ENCODE assay signal across 11 cellular contexts in genomic region chr3:125202197-125202596, GRCh38. TPM values are rescaled to one million over a fixed set of nuclear protein-coding genes. Genes with fewer than 3 reads are reported as not detected.
DNase-seq lines count a peak whose midpoint lies in the region; ATAC-seq and TF ChIP-seq lines count a peak whose summit lies in the region.
"Had no signal": no experiment of that assay in that cellular context is flagged by ENCODE, and none has a peak within 500 bp of the region (broad histone marks: within the 10 kb centered on the region; RNA-seq: fewer than 3 reads in every experiment).

No MANE protein-coding gene starts in this region.

- CTCF ChIA-PET in activated naive CD4-positive, alpha-beta T cell treated with anti-CD3 and anti-CD28 coated beads, Interleukin-2, amount 10 ng/mL, durations not matched to agents 7 days and 5 days (lab: Charles Lee), result interaction anchor here (0.5 to 2.3 kb wide), 7 partner anchors 19 to 441 kb away, joined by 3 to 23 read pairs (median 7); no protein-coding TSS in a partner anchor
- CTCF ChIA-PET in mammary epithelial cell (lab: Charles Lee; ENCODE audit: low non-redundant PET), result no interaction called here

- in situ Hi-C loops in mammary epithelial cell (cut with MboI; ENCODE audit: low sequenced_read_pairs in 2 of 2), result no loop called here

- H3K9me3 Mint-ChIP-seq in activated naive CD4-positive, alpha-beta T cell treated with anti-CD3 and anti-CD28 coated beads, Interleukin-2, amount 10 ng/mL, durations not matched to agents 7 days and 5 days, result no peaks in the 10 kb centered on the region

- H3K79me2 ChIP-seq in mammary epithelial cell (ENCODE audit: insufficient read depth, low read length), result no peaks in the 10 kb centered on the region

- WGBS in mammary epithelial cell (ENCODE audit: low coverage, missing lambda C conversion rate), result 94% methylated on average over 4 of the region's 4 CpGs

- no peak overlapping the region for H3K9ac ChIP-seq in mammary epithelial cell (ENCODE audit: insufficient read depth, low read length)

- no peaks in the 10 kb centered on the region for H3K27me3 ChIP-seq in mammary epithelial cell (ENCODE audit: insufficient read depth, low read length)
- H3K27me3 ChIP-seq in upper lobe of right lung, result no peaks in the 10 kb centered on the region

- BruUV-seq in mammary epithelial cell (replicated peaks; lab: Mats Ljungman, UMichigan), result no TSS peak

- peak; percentile 33 for ATAC-seq in upper lobe of right lung

- no peaks in the 10 kb centered on the region for H4K20me1 ChIP-seq in mammary epithelial cell (ENCODE audit: insufficient read depth, low read length)

- H3K4me2 ChIP-seq in mammary epithelial cell (ENCODE audit: insufficient read depth, low read depth, low read length), result no peak overlapping the region

- dilution Hi-C loops in mammary epithelial cell (cut with HindIII; ENCODE audit: low sequenced_read_pairs), result no loop called here

- H3K9me3 ChIP-seq in mammary epithelial cell (replicated peaks; ENCODE audit: insufficient read depth, low read length) (no peaks in the 10 kb centered on the region), upper lobe of right lung (no peaks in the 10 kb centered on the region)
- H3K9me3 ChIP-seq: Caco-2 had no signal

- H3K27me3 Mint-ChIP-seq in activated naive CD4-positive, alpha-beta T cell treated with anti-CD3 and anti-CD28 coated beads, Interleukin-2, amount 10 ng/mL, durations not matched to agents 7 days and 5 days, result peaks cover 26% of the 10 kb centered on the region

- H3K4me3 ChIP-seq in mammary epithelial cell (replicated peaks in 1 of 3; ENCODE audit: insufficient read depth in 1 of 3, low read depth in 2 of 3, low read length in 3 of 3) (no peak overlapping the region), upper lobe of right lung (no peak overlapping the region)

- no peaks in the 10 kb centered on the region for H3K4me1 Mint-ChIP-seq in activated naive CD4-positive, alpha-beta T cell treated with anti-CD3 and anti-CD28 coated beads, Interleukin-2, amount 10 ng/mL, durations not matched to agents 7 days and 5 days

- H3K4me1 ChIP-seq in mammary epithelial cell (ENCODE audit: insufficient read depth, low read length), result no peaks in the 10 kb centered on the region
- H3K4me1 ChIP-seq in upper lobe of right lung, result no peaks in the 10 kb centered on the region
- H3K4me1 ChIP-seq: Caco-2 had no signal

- no peaks in the 10 kb centered on the region for H3K36me3 Mint-ChIP-seq in activated naive CD4-positive, alpha-beta T cell treated with anti-CD3 and anti-CD28 coated beads, Interleukin-2, amount 10 ng/mL, durations not matched to agents 7 days and 5 days

- H3K36me3 ChIP-seq in mammary epithelial cell (ENCODE audit: insufficient read depth, low read length), result no peaks in the 10 kb centered on the region
- H3K36me3 ChIP-seq in upper lobe of right lung, result no peaks in the 10 kb centered on the region

- H3K27ac ChIP-seq in mammary epithelial cell (ENCODE audit: insufficient read depth, low read depth, low read length) (no peak overlapping the region), upper lobe of right lung (no peak overlapping the region)

- H3K4me3 Mint-ChIP-seq in activated naive CD4-positive, alpha-beta T cell treated with anti-CD3 and anti-CD28 coated beads, Interleukin-2, amount 10 ng/mL, durations not matched to agents 7 days and 5 days, result no peak overlapping the region

- peak; percentile 52 for DNase-seq in activated naive CD4-positive, alpha-beta T cell treated with anti-CD3 and anti-CD28 coated beads, Interleukin-2, amount 10 ng/mL, durations not matched to agents 7 days and 5 days
- DNase-seq in activated naive CD4-positive, alpha-beta T cell treated with Interleukin-2 at 50 U/mL for 16 hours, result no peak
- DNase-seq in NAMALWA (ENCODE audit: low spot score) (peak; percentile 55), mammary epithelial cell (no peak), upper lobe of right lung (no peak), pons (ENCODE audit: low spot score) (no peak), AG20443 (ENCODE audit: low spot score) (no peak)
- DNase-seq in stimulated activated CD4-positive, alpha-beta T cell treated with anti-CD3 and anti-CD28 coated beads, Interleukin-2, amount 100 ng/mL, for 24 hours, result no peak
- DNase-seq: Caco-2; central memory CD4-positive, alpha-beta T cell; NCI-H2107 had no signal

- no peak overlapping the region for H2AFZ ChIP-seq in mammary epithelial cell (ENCODE audit: low read depth, low read length)

- H3K27ac Mint-ChIP-seq in activated naive CD4-positive, alpha-beta T cell treated with anti-CD3 and anti-CD28 coated beads, Interleukin-2, amount 10 ng/mL, durations not matched to agents 7 days and 5 days, result no peak overlapping the region

- TF ChIP-seq CTCF in mammary epithelial cell (conservative IDR thresholded peaks at IDR 0.05 in 1 of 2, IDR thresholded peaks at IDR 0.05 in 1 of 2; ENCODE audit: extremely low read depth in 1 of 2, insufficient read depth in 1 of 2, low read depth in 1 of 2, low read length in 2 of 2), result peak; percentile 37 to 42
- TF ChIP-seq CTCF in upper lobe of right lung (IDR thresholded peaks at IDR 0.05), result peak; percentile 8

- intact Hi-C loops in mammary epithelial cell (cut with micrococcal nuclease) (loop anchor here (1.0 to 10.0 kb wide), 3 partner anchors 207 to 383 kb away; no protein-coding TSS in a partner anchor), upper lobe of right lung (cut with DNase I) (no loop called here)

RNA-seq across cellular contexts. Expression of gene SLC12A8, which starts 10.4 kb away (rescaled TPM):
- total RNA-seq in mammary epithelial cell, result 10 to 100 TPM; 12.5 to 24.8 TPM
- 7.5 TPM for polyA plus RNA-seq in mammary epithelial cell
- 10.9 TPM for polyA minus RNA-seq in mammary epithelial cell
- 11.8 TPM for total RNA-seq in upper lobe of right lung

Comparison
In these comparisons a context has a peak if more than half of its experiments do, and no peak if none do; other contexts are left out.
1. DNase-seq: peak in activated naive CD4-positive, alpha-beta T cell treated with anti-CD3 and anti-CD28 coated beads, Interleukin-2, amount 10 ng/mL, durations not matched to agents 7 days and 5 days (single experiment) and NAMALWA (single experiment); none in activated naive CD4-positive, alpha-beta T cell treated with Interleukin-2 at 50 U/mL for 16 hours (single experiment), mammary epithelial cell (single experiment), upper lobe of right lung (single experiment), stimulated activated CD4-positive, alpha-beta T cell treated with anti-CD3 and anti-CD28 coated beads, Interleukin-2, amount 100 ng/mL, for 24 hours (0 of 2), pons (single experiment) and AG20443 (single experiment).